ENCODE assay signal across 9 cellular contexts in genomic region chr1:39205781-39206464, GRCh38. TPM values are rescaled to one million over a fixed set of nuclear protein-coding genes. Genes with fewer than 3 reads are reported as not detected.
DNase-seq lines count a peak whose midpoint lies in the region; ATAC-seq, FAIRE-seq and TF ChIP-seq lines count a peak whose summit lies in the region.
"Had no signal": no experiment of that assay in that cellular context is flagged by ENCODE, and none has a peak within 500 bp of the region (broad histone marks: within the 10 kb centered on the region; RNA-seq: fewer than 3 reads in every experiment).

No MANE protein-coding gene starts in this region.

- peak; percentile 24 for ATAC-seq in activated T-helper 17 cell treated with anti-CD3 and anti-CD28 coated beads, Interleukin-2, amount 50 U/mL, for 72 hours (replicated peaks)
- ATAC-seq in HG02870 (IDR thresholded peaks at IDR 0.05; ENCODE audit: unreplicated experiment), result no peak
- ATAC-seq in GM21529 (IDR thresholded peaks at IDR 0.05; ENCODE audit: unreplicated experiment), result no peak

- H3K27ac ChIP-seq in left ventricle myocardium inferior (replicated peaks) (peak overlapping the region; percentile 94), skin epidermis (peak overlapping the region in 20 of 21 experiments; percentile 68 to 94 (median 84))

- peaks cover 59% of the 10 kb centered on the region for H3K4me1 ChIP-seq in left ventricle myocardium inferior

- peak overlapping the region; percentile 95 for H3K27ac Mint-ChIP-seq in activated T-helper 17 cell treated with anti-CD3 and anti-CD28 coated beads, Interleukin-2, amount 50 U/mL, for 72 hours

- no peaks in the 10 kb centered on the region for H3K9me3 Mint-ChIP-seq in activated T-helper 17 cell treated with anti-CD3 and anti-CD28 coated beads, Interleukin-2, amount 50 U/mL, for 72 hours

- no peaks in the 10 kb centered on the region for H3K27me3 ChIP-seq in left ventricle myocardium inferior (ENCODE audit: low read depth)

- no peaks in the 10 kb centered on the region for H3K36me3 ChIP-seq in left ventricle myocardium inferior

- peak overlapping the region; percentile 88 for H3K4me3 Mint-ChIP-seq in activated T-helper 17 cell treated with anti-CD3 and anti-CD28 coated beads, Interleukin-2, amount 50 U/mL, for 72 hours

- FAIRE-seq in D721Med (lab: Jason Lieb, UNC), result no peak

- no peaks in the 10 kb centered on the region for H3K9me3 ChIP-seq in left ventricle myocardium inferior (replicated peaks)

- peaks cover 32% of the 10 kb centered on the region for H3K36me3 Mint-ChIP-seq in activated T-helper 17 cell treated with anti-CD3 and anti-CD28 coated beads, Interleukin-2, amount 50 U/mL, for 72 hours (ENCODE audit: low read depth)

- TF ChIP-seq CTCF in HFF-Myc (IDR thresholded peaks at IDR 0.05; ENCODE audit: low read depth, low read length, missing control alignments), result no peak
- TF ChIP-seq CTCF in left ventricle myocardium inferior (IDR thresholded peaks at IDR 0.05; ENCODE audit: borderline replicate concordance), result no peak
- no peak for TF ChIP-seq CTCF in D721Med (IDR thresholded peaks at IDR 0.05; ENCODE audit: insufficient read depth, missing control alignments)

- intact Hi-C loops in left ventricle myocardium inferior (cut with micrococcal nuclease), result no loop called here

- peaks cover 25% of the 10 kb centered on the region for H3K4me1 Mint-ChIP-seq in activated T-helper 17 cell treated with anti-CD3 and anti-CD28 coated beads, Interleukin-2, amount 50 U/mL, for 72 hours

- no peaks in the 10 kb centered on the region for H3K27me3 Mint-ChIP-seq in activated T-helper 17 cell treated with anti-CD3 and anti-CD28 coated beads, Interleukin-2, amount 50 U/mL, for 72 hours

- H3K4me3 ChIP-seq in HFF-Myc (replicated peaks; ENCODE audit: low read depth, low read length) (peak overlapping the region; percentile 50), left ventricle myocardium inferior (peak overlapping the region; percentile 69), skin epidermis (peak overlapping the region in 6 of 7 experiments; percentile 9 to 38 (median 22))

- no peak for DNase-seq in HFF-Myc (ENCODE audit: extremely low read depth, low read depth)
- no peak for DNase-seq in left ventricle myocardium inferior
- DNase-seq in D721Med (ENCODE audit: insufficient read length, low spot score), result no peak
- DNase-seq in activated gamma-delta T cell treated with Interleukin-2 at 50 U/mL for 16 hours, result no peak
- DNase-seq: effector CD8-positive, alpha-beta T cell had no signal

RNA-seq across cellular contexts. Expression of gene MACF1, which starts 1.4 kb away (rescaled TPM):
- 100 to 1,000 TPM; 434 to 605 TPM for total RNA-seq in activated T-helper 17 cell treated with anti-CD3 and anti-CD28 coated beads, Interleukin-2, amount 50 U/mL, for 72 hours
- 181 TPM for total RNA-seq in left ventricle myocardium inferior
